ENCODE assay signal across 11 cellular contexts in the genomic region with DNA sequence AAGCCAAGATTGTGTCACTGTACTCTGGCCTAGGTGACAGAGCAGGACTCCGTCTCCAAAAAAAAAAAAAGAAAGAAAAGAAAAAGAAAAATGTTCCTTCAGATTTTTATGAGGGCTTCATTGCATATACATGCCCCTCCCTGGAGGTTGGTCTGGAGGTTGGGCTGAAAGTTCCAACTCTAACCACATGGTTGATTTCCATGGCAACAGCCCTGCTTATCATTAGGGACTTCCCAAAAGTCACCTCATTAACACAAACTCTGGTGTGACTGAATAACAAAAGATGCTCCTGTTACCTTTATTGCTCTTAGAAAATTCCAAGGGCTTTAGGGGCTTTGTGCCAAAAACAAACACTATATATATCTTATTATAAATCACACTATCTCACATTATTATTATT.
DNase-seq lines count a peak whose midpoint lies in the region; ATAC-seq and TF ChIP-seq lines count a peak whose summit lies in the region.
"Had no signal": no experiment of that assay in that cellular context is flagged by ENCODE, and none has a peak within 500 bp of the region (broad histone marks: within the 10 kb centered on the region; RNA-seq: fewer than 3 reads in every experiment).

No MANE protein-coding gene starts in this region.

- intact Hi-C loops in dorsolateral prefrontal cortex (cut with DNase I): no loop called here

- peak; percentile 88 for DNase-seq in GM12865 (ENCODE audit: low read depth)
- DNase-seq in GM19240 (ENCODE audit: insufficient read length, low spot score): peak; percentile 3
- peak; percentile 34 for DNase-seq in T-helper 2 cell treated with Interferon-gamma antibody and Interleukin-4, amounts not matched to agents 5 μg/mL and 100 μg/mL, for 36 hours (ENCODE audit: low spot score)
- no peak for DNase-seq in dorsolateral prefrontal cortex
- DNase-seq in mesothelial cell of epicardium (ENCODE audit: low spot score in 2 of 2, unreplicated experiment in 2 of 2): no peak
- no peak for DNase-seq in NCI-H524 (lab: John Stamatoyannopoulos, UW)
- DNase-seq: activated CD4-positive, CD25-positive, alpha-beta regulatory T cell treated with anti-CD3 and anti-CD28 coated beads, Interleukin-2, amount 50 U/mL, for 72 hours; pancreas had no signal

- ATAC-seq in HG02852 (IDR thresholded peaks at IDR 0.05; ENCODE audit: unreplicated experiment) (peak; percentile 96), HG03108 (IDR thresholded peaks at IDR 0.05; ENCODE audit: unreplicated experiment) (no peak)

- no peak overlapping the region for H3K4me3 Mint-ChIP-seq in T-helper 2 cell treated with Interferon-gamma antibody and Interleukin-4, amounts not matched to agents 5 μg/mL and 100 μg/mL, for 36 hours
- H3K4me3 Mint-ChIP-seq in mesothelial cell of epicardium: no peak overlapping the region

- TF ChIP-seq CTCF in GM12865 (IDR thresholded peaks at IDR 0.05; ENCODE audit: insufficient read depth, low read depth, low read length, missing control alignments): no peak
- TF ChIP-seq CTCF in dorsolateral prefrontal cortex (IDR thresholded peaks at IDR 0.05 in 54 of 56, conservative IDR thresholded peaks at IDR 0.05 in 2 of 56; ENCODE audit: low read depth in 1 of 56, partially characterized antibody in 56 of 56): no peak
- no peak for TF ChIP-seq CTCF in mesothelial cell of epicardium (IDR thresholded peaks at IDR 0.05; ENCODE audit: unreplicated experiment)

- peaks cover 11% of the 10 kb centered on the region for H3K4me1 Mint-ChIP-seq in T-helper 2 cell treated with Interferon-gamma antibody and Interleukin-4, amounts not matched to agents 5 μg/mL and 100 μg/mL, for 36 hours (ENCODE audit: low read depth)
- H3K4me1 Mint-ChIP-seq in mesothelial cell of epicardium: no peaks in the 10 kb centered on the region

- H3K4me3 ChIP-seq in GM12865 (ENCODE audit: low read depth, low read length): no peak overlapping the region
- H3K4me3 ChIP-seq in dorsolateral prefrontal cortex: no peak overlapping the region
- H3K4me3 ChIP-seq: cardiac muscle cell, pancreas had no signal

- H3K9me3 Mint-ChIP-seq in T-helper 2 cell treated with Interferon-gamma antibody and Interleukin-4, amounts not matched to agents 5 μg/mL and 100 μg/mL, for 36 hours: peaks cover 22% of the 10 kb centered on the region
- H3K9me3 Mint-ChIP-seq in mesothelial cell of epicardium: peaks cover 23% of the 10 kb centered on the region

- H3K36me3 Mint-ChIP-seq in T-helper 2 cell treated with Interferon-gamma antibody and Interleukin-4, amounts not matched to agents 5 μg/mL and 100 μg/mL, for 36 hours (ENCODE audit: low read depth): no peaks in the 10 kb centered on the region
- H3K36me3 Mint-ChIP-seq in mesothelial cell of epicardium: no peaks in the 10 kb centered on the region

- H3K27ac Mint-ChIP-seq in T-helper 2 cell treated with Interferon-gamma antibody and Interleukin-4, amounts not matched to agents 5 μg/mL and 100 μg/mL, for 36 hours: no peak overlapping the region
- no peak overlapping the region for H3K27ac Mint-ChIP-seq in mesothelial cell of epicardium

- no peak overlapping the region for H3K27ac ChIP-seq in dorsolateral prefrontal cortex
- H3K27ac ChIP-seq: cardiac muscle cell, pancreas had no signal

- H3K27me3 ChIP-seq in dorsolateral prefrontal cortex: no peaks in the 10 kb centered on the region
- H3K27me3 ChIP-seq: cardiac muscle cell, pancreas had no signal

- no peaks in the 10 kb centered on the region for H3K27me3 Mint-ChIP-seq in T-helper 2 cell treated with Interferon-gamma antibody and Interleukin-4, amounts not matched to agents 5 μg/mL and 100 μg/mL, for 36 hours (ENCODE audit: low read depth)
- no peaks in the 10 kb centered on the region for H3K27me3 Mint-ChIP-seq in mesothelial cell of epicardium (ENCODE audit: low read depth)

Comparison
In these comparisons a context has a peak if more than half of its experiments do, and no peak if none do; other contexts are left out.
1. DNase-seq: peak in GM12865 (single experiment), GM19240 (single experiment) and T-helper 2 cell treated with Interferon-gamma antibody and Interleukin-4, amounts not matched to agents 5 μg/mL and 100 μg/mL, for 36 hours (single experiment); none in dorsolateral prefrontal cortex (0 of 10), mesothelial cell of epicardium (0 of 2) and NCI-H524 (0 of 2).